Comparison of ENCODE assay signal across 8 cellular contexts in genomic region chr6:36131517-36132220, GRCh38. TPM values are rescaled to one million over a fixed set of nuclear protein-coding genes. Genes with fewer than 3 reads are reported as not detected.
DNase-seq lines count a peak whose midpoint lies in the region; ATAC-seq, FAIRE-seq and TF ChIP-seq lines count a peak whose summit lies in the region.

No MANE protein-coding gene starts in this region.

- intact Hi-C loops in GM12878 (cut with micrococcal nuclease; ENCODE audit: unreplicated experiment), result no loop called here

- no peak for TF ChIP-seq RAD21 in GM12878 (IDR thresholded peaks at IDR 0.05; ENCODE audit: insufficient read depth, low read depth, low read length)

- TF ChIP-seq EP300 in GM12878 (IDR thresholded peaks at IDR 0.05; ENCODE audit: borderline replicate concordance in 1 of 2, control insufficient read depth in 1 of 2, low read depth in 2 of 2, low read length in 2 of 2), result 0 out of 4 replicates have a peak, but pooled peaks of 1 of the 2 experiments have one; percentile 9

- peaks cover 3% of the 10 kb centered on the region for H3F3A ChIP-seq in DOHH2 (ENCODE audit: control insufficient read depth, insufficient read depth)

- H3K27ac ChIP-seq in DOHH2 (ENCODE audit: low read depth, low read length), result peak overlapping the region; percentile 64
- peak overlapping the region; percentile 93 for H3K27ac ChIP-seq in RWPE2 (ENCODE audit: poor library complexity, severe bottlenecking)
- H3K27ac ChIP-seq in GM12878 (ENCODE audit: control insufficient read depth, insufficient read depth), result no peak overlapping the region; the same call in 1 of the 2 replicates

- CTCF ChIA-PET in GM12878 (lab: Yijun Ruan, JAX), result interaction anchor here (0.6 to 4.4 kb wide), 15 partner anchors 10 to 886 kb away, joined by 3 to 28 read pairs (median 4); partner anchors contain the start of gene MAPK14

- H3K4me2 ChIP-seq in DOHH2 (ENCODE audit: low read length), result peak overlapping the region; percentile 93
- peak overlapping the region; percentile 91 for H3K4me2 ChIP-seq in GM12878 (ENCODE audit: control insufficient read depth, insufficient read depth)

- H4K20me1 ChIP-seq in DOHH2 (ENCODE audit: control insufficient read depth, insufficient read depth, low read depth, low read length), result no peaks in the 10 kb centered on the region
- H4K20me1 ChIP-seq in GM12878 (ENCODE audit: control insufficient read depth, insufficient read depth), result no peaks in the 10 kb centered on the region

- BruUV-seq in GM12878 (replicated peaks; lab: Mats Ljungman, UMichigan), result no TSS peak

- H2AFZ ChIP-seq in GM12878 (ENCODE audit: control insufficient read depth, low read depth, low read length), result peak overlapping the region; percentile 70

- peak overlapping the region; percentile 84 for H3K4me3 ChIP-seq in DOHH2 (ENCODE audit: low read length)
- H3K4me3 ChIP-seq in RWPE2 (ENCODE audit: severe bottlenecking), result peak overlapping the region; percentile 51
- peak overlapping the region; percentile 46; the same call in 1 of the 2 replicates for H3K4me3 ChIP-seq in GM12878

- TF ChIP-seq CTCF in DOHH2 (IDR thresholded peaks at IDR 0.05; ENCODE audit: low read depth, low read length, poor library complexity, severe bottlenecking), result peak; percentile 28
- TF ChIP-seq CTCF in RWPE2 (IDR thresholded peaks at IDR 0.05; ENCODE audit: poor library complexity, severe bottlenecking), result no peak
- no peak; a peak in 1 of 6 replicates for TF ChIP-seq CTCF in GM12878 (IDR thresholded peaks at IDR 0.05 in 2 of 3, conservative IDR thresholded peaks at IDR 0.05 in 1 of 3; ENCODE audit: control insufficient read depth in 2 of 3, extremely low read depth in 1 of 3, insufficient read depth in 1 of 3, low read depth in 3 of 3, low read length in 3 of 3)

- SMC1A ChIA-PET in GM12878 (lab: Charles Lee; ENCODE audit: uncharacterized antibody, unreplicated experiment), result interaction anchor here (0.6 to 4.7 kb wide), 17 partner anchors 10 to 228 kb away, joined by 3 to 37 read pairs (median 4); partner anchors contain the start of gene MAPK14

- no peak for TF ChIP-seq POLR2A in GM12878 (IDR thresholded peaks at IDR 0.05; ENCODE audit: low read depth, low read length)

- H3K27me3 ChIP-seq in DOHH2 (ENCODE audit: control insufficient read depth, low read length) (no peaks in the 10 kb centered on the region), RWPE2 (ENCODE audit: insufficient read depth, poor library complexity, severe bottlenecking) (no peaks in the 10 kb centered on the region), GM12878 (replicated peaks in 1 of 2; ENCODE audit: control insufficient read depth in 2 of 2, insufficient read depth in 2 of 2, low read length in 1 of 2) (no peaks in the 10 kb centered on the region)

- POLR2A ChIA-PET in GM12878 (lab: Charles Lee), result interaction anchor here (0.7 to 2.7 kb wide), 12 partner anchors 10 to 227 kb away, joined by 3 to 21 read pairs (median 3); partner anchors contain the start of genes BRPF3 and MAPK14

- in situ Hi-C loops in GM12878 (cut with MboI), result no loop called here

- 2% methylated on average over 8 of the region's 8 CpGs for WGBS in GM12878 (ENCODE audit: insufficient coverage, insufficient replicate concordance, low lambda C conversion rate, missing lambda C conversion rate)

- ATAC-seq in GM21447 (IDR thresholded peaks at IDR 0.05; ENCODE audit: unreplicated experiment), result peak; percentile 89
- ATAC-seq in RWPE2 (ENCODE audit: low read depth), result peak; percentile 7
- peak; percentile 80 for ATAC-seq in GM12878
- ATAC-seq in left lobe of liver, result peak; percentile 49

- H3K36me3 ChIP-seq in DOHH2 (ENCODE audit: control insufficient read depth, low read length) (peaks cover 16% of the 10 kb centered on the region), RWPE2 (ENCODE audit: low read depth) (peaks cover 52% of the 10 kb centered on the region), GM12878 (ENCODE audit: control insufficient read depth in 2 of 2, insufficient read depth in 2 of 2, low read length in 1 of 2) (no peaks in the 10 kb centered on the region)

- H3K79me2 ChIP-seq in DOHH2 (ENCODE audit: control insufficient read depth, low read length) (peaks cover 6% of the 10 kb centered on the region; the same call in 1 of the 2 replicates), GM12878 (ENCODE audit: control insufficient read depth, insufficient read depth, low read length) (no peaks in the 10 kb centered on the region)

- peaks cover 55% of the 10 kb centered on the region for H3K4me1 ChIP-seq in DOHH2 (ENCODE audit: control insufficient read depth, low read length)
- peaks cover 35% of the 10 kb centered on the region for H3K4me1 ChIP-seq in RWPE2 (ENCODE audit: insufficient read depth, poor library complexity, severe bottlenecking)
- peaks cover 30% of the 10 kb centered on the region for H3K4me1 ChIP-seq in GM12878 (ENCODE audit: control insufficient read depth, insufficient read depth, low read length)

- H3K9me2 ChIP-seq in DOHH2 (replicated peaks; ENCODE audit: control insufficient read depth, low read length), result no peaks in the 10 kb centered on the region

- FAIRE-seq in GM12878 (lab: Jason Lieb, UNC), result peak; percentile 94

- peak overlapping the region; percentile 9; the same call in 1 of the 2 replicates for H3K9ac ChIP-seq in GM12878 (ENCODE audit: control insufficient read depth, insufficient read depth, low read length)

- DNase-seq in HPDE6-E6E7 (ENCODE audit: extremely low spot score) (peak; percentile 23), RWPE2 (ENCODE audit: low spot score) (no peak), GM12878 (ENCODE audit: low read depth, low spot score) (peak; percentile 92), left lobe of liver (ENCODE audit: low spot score) (peak; percentile 66), amniotic stem cell (lab: John Stamatoyannopoulos, UW) (no peak)
- DNase-seq in stimulated activated CD4-positive, alpha-beta T cell treated with anti-CD3 and anti-CD28 coated beads, TNF-alpha, amount 100 ng/mL, for 4 hours (ENCODE audit: low read depth in 3 of 3), result peak in 2 of 3 experiments; percentile 21 to 30

- H3K9me3 ChIP-seq in DOHH2 (ENCODE audit: control insufficient read depth, insufficient read depth, low read length), result no peaks in the 10 kb centered on the region
- H3K9me3 ChIP-seq in RWPE2 (ENCODE audit: severe bottlenecking), result no peaks in the 10 kb centered on the region
- no peaks in the 10 kb centered on the region for H3K9me3 ChIP-seq in GM12878 (replicated peaks; ENCODE audit: control insufficient read depth, insufficient read depth, low read length)

- RAD21 ChIA-PET in GM12878 (lab: Charles Lee; ENCODE audit: unreplicated experiment), result interaction anchor here (0.8 to 3.1 kb wide), 18 partner anchors 10 to 229 kb away, joined by 3 to 19 read pairs (median 6); partner anchors contain the start of genes BRPF3 and MAPK14

TF ChIP-seq in GM12878, 131 proteins besides CTCF, POLR2A, EP300 and RAD21 (continues in another document):
- TF ChIP-seq NR2F1 (conservative IDR thresholded peaks at IDR 0.05), result peak; percentile 76
- peak; percentile 45; the same call in 1 of the 2 replicates for TF ChIP-seq ZNF687 (IDR thresholded peaks at IDR 0.05)
- no peak for TF ChIP-seq POLR2AphosphoS2 (IDR thresholded peaks at IDR 0.05; ENCODE audit: low read depth, low read length)
- no peak for TF ChIP-seq SP1 (IDR thresholded peaks at IDR 0.05; ENCODE audit: low read depth, low read length)

RNA-seq across cellular contexts. Expression of gene MAPK13, which starts 1.4 kb away (rescaled TPM):
- 24.2 and 24.6 TPM in 2 replicates for total RNA-seq in GM12878 (2013; cell fraction: nucleolus; rRNA removed)
- 38.9 and 40.2 TPM in 2 replicates for total RNA-seq in GM12878 (2014; rRNA removed)
- 18.4 and 19.5 TPM in 2 replicates for total RNA-seq in GM12878 (2014; rRNA removed; fragmentation: Illumina TruSeq; extraction: Trizol)
- total RNA-seq in GM12878 (2021), result 48.0 and 52.5 TPM in 2 replicates
- polyA plus RNA-seq in GM12878 (2011; ENCODE audit: low read depth), result 5.4 TPM
- 7.5 and 8.5 TPM in 2 replicates for polyA plus RNA-seq in GM12878 (2011; rRNA removed)
- polyA plus RNA-seq in GM12878 (2011; cell fraction: cytosol; rRNA removed), result 10.7 and 10.8 TPM in 2 replicates
- 24.6 and 25.9 TPM in 2 replicates for polyA plus RNA-seq in GM12878 (2011; cell fraction: nucleus; rRNA removed)
- polyA plus RNA-seq in GM12878 (2012), result 8.6 and 11.0 TPM in 2 replicates
- 17.2 and 34.9 TPM in 2 replicates for polyA plus RNA-seq in GM12878 (2014; fragmentation: Illumina TruSeq; extraction: Trizol)
- 1 to 10 TPM; 1.8 to 3.2 TPM for polyA plus RNA-seq in GM12878 (2014; fragmentation: Nextera tagmentation; extraction: Ambion mirVana)
- polyA plus RNA-seq in GM12878 (2014; rRNA removed), result 46.3 and 48.8 TPM in 2 replicates
- polyA plus RNA-seq in GM12878 (2016; fragmentation: Nextera tagmentation; extraction: Ambion mirVana), result 10 to 100 TPM; 46.6 TPM
- polyA minus RNA-seq in GM12878 (2011; rRNA and poly(A)+ RNA removed), result 8.0 and 11.8 TPM in 2 replicates
- 1.2 and 1.6 TPM in 2 replicates for polyA minus RNA-seq in GM12878 (2011; cell fraction: cytosol; rRNA and poly(A)+ RNA removed)
- 6.0 and 7.0 TPM in 2 replicates for polyA minus RNA-seq in GM12878 (2011; cell fraction: nucleus; rRNA and poly(A)+ RNA removed)
- total RNA-seq in left lobe of liver, result 1.9 TPM

Comparison
In these comparisons a context has a peak if more than half of its experiments do, and no peak if none do; other contexts are left out.
1. ATAC-seq: peak in every context shown above with its lines; median percentile 89 in GM21447; 80 in GM12878; 49 in left lobe of liver; 7 in RWPE2.
2. DNase-seq: peak in HPDE6-E6E7 (single experiment), GM12878 (single experiment), left lobe of liver (single experiment) and stimulated activated CD4-positive, alpha-beta T cell treated with anti-CD3 and anti-CD28 coated beads, TNF-alpha, amount 100 ng/mL, for 4 hours (2 of 3); none in RWPE2 (single experiment) and amniotic stem cell (single experiment).
3. Peak in every context shown above with its lines, with median percentiles within 50 percentile points of each other: H3K4me3 ChIP-seq.